In genomic region chr2:109130726-109130995, GRCh38 we compare ENCODE assay signal across 10 cellular contexts. TPM values are rescaled to one million over a fixed set of nuclear protein-coding genes. Genes with fewer than 3 reads are reported as not detected.
DNase-seq lines count a peak whose midpoint lies in the region; ATAC-seq and TF ChIP-seq lines count a peak whose summit lies in the region.
"Had no signal": no experiment of that assay in that cellular context is flagged by ENCODE, and none has a peak within 500 bp of the region (broad histone marks: within the 10 kb centered on the region; RNA-seq: fewer than 3 reads in every experiment).

No MANE protein-coding gene starts in this region.

- H3K4me3 Mint-ChIP-seq in glutamatergic neuron (ENCODE audit: unreplicated experiment) = peak overlapping the region; percentile 58
- peak overlapping the region; percentile 67 for H3K4me3 Mint-ChIP-seq in stimulated activated effector memory CD8-positive, alpha-beta T cell treated with anti-CD3 and anti-CD28 coated beads, Interleukin-12 subunit alpha, Interleukin-12 subunit beta, amount 100 ng/mL, for 72 hours

- peaks cover 7% of the 10 kb centered on the region for H3K27me3 Mint-ChIP-seq in glutamatergic neuron (ENCODE audit: unreplicated experiment)

- H3K4me1 Mint-ChIP-seq in glutamatergic neuron (ENCODE audit: low read depth, unreplicated experiment) = peaks cover 6% of the 10 kb centered on the region
- H3K4me1 Mint-ChIP-seq in stimulated activated effector memory CD8-positive, alpha-beta T cell treated with anti-CD3 and anti-CD28 coated beads, Interleukin-12 subunit alpha, Interleukin-12 subunit beta, amount 100 ng/mL, for 72 hours = peaks cover 13% of the 10 kb centered on the region

- ATAC-seq in stimulated activated effector memory CD8-positive, alpha-beta T cell treated with anti-CD3 and anti-CD28 coated beads, Interleukin-12 subunit alpha, Interleukin-12 subunit beta, amount 100 ng/mL, for 72 hours = no peak
- ATAC-seq in HG02938 (IDR thresholded peaks at IDR 0.05; ENCODE audit: unreplicated experiment) = no peak

- no peak for TF ChIP-seq CTCF in WI38 (IDR thresholded peaks at IDR 0.05; ENCODE audit: low read depth, low read length)
- TF ChIP-seq CTCF in glutamatergic neuron (IDR thresholded peaks at IDR 0.05; ENCODE audit: partially characterized antibody, unreplicated experiment) = no peak

- no peaks in the 10 kb centered on the region for H3K36me3 Mint-ChIP-seq in glutamatergic neuron (ENCODE audit: unreplicated experiment)
- no peaks in the 10 kb centered on the region for H3K36me3 Mint-ChIP-seq in stimulated activated effector memory CD8-positive, alpha-beta T cell treated with anti-CD3 and anti-CD28 coated beads, Interleukin-12 subunit alpha, Interleukin-12 subunit beta, amount 100 ng/mL, for 72 hours

- no peak overlapping the region for H3K27ac Mint-ChIP-seq in glutamatergic neuron (ENCODE audit: unreplicated experiment)
- no peak overlapping the region for H3K27ac Mint-ChIP-seq in stimulated activated effector memory CD8-positive, alpha-beta T cell treated with anti-CD3 and anti-CD28 coated beads, Interleukin-12 subunit alpha, Interleukin-12 subunit beta, amount 100 ng/mL, for 72 hours

- DNase-seq in DMS 273 (lab: John Stamatoyannopoulos, UW; ENCODE audit: unreplicated experiment) (peak; percentile 57), DMS 273 treated with DMSO at 0.1 percent for 48 hours (lab: John Stamatoyannopoulos, UW) (no peak), glutamatergic neuron (no peak), DMS53 (lab: John Stamatoyannopoulos, UW) (no peak), NCI-H82 (lab: John Stamatoyannopoulos, UW) (no peak)
- no peak for DNase-seq in stimulated activated effector memory CD8-positive, alpha-beta T cell treated with anti-CD3 and anti-CD28 coated beads, Interleukin-12 subunit alpha, Interleukin-12 subunit beta, amount 100 ng/mL, for 72 hours (ENCODE audit: low spot score in 2 of 2)
- DNase-seq: NCI-H1105, SIG-M5 had no signal

- peaks cover 3% of the 10 kb centered on the region for H3K9me3 Mint-ChIP-seq in glutamatergic neuron (ENCODE audit: unreplicated experiment)
- H3K9me3 Mint-ChIP-seq in stimulated activated effector memory CD8-positive, alpha-beta T cell treated with anti-CD3 and anti-CD28 coated beads, Interleukin-12 subunit alpha, Interleukin-12 subunit beta, amount 100 ng/mL, for 72 hours = no peaks in the 10 kb centered on the region

- peak overlapping the region; percentile 66 for H3K4me3 ChIP-seq in WI38 (ENCODE audit: low read depth, low read length)

RNA-seq across cellular contexts. Expression of gene SH3RF3, which starts 1.7 kb away (rescaled TPM):
- 1.7 TPM for total RNA-seq in glutamatergic neuron (ENCODE audit: unreplicated experiment)
